18 cellular contexts compared by ENCODE assay signal in the genomic region with DNA sequence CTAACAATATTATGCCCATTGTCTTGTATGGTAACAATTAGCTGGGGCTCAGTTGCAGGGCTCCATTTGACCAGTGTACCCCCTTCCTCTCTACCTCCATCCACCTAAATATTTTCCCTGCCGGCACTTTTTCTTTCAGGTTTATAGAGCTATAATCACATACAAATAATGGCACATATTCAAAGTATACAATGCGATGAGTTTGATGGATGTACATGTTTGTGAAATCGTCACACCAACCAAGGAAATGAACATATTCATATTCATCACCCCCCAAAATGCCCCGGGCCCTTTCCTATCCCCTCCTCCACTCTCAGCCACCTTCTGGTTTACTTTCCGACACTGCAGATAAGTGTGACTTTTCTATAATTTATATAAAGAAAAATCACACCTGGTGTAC.
A peak's percentile ranks its signal among the peaks of the same experiment; 100 is the strongest.
DNase-seq lines count a peak whose midpoint lies in the region; ATAC-seq and TF ChIP-seq lines count a peak whose summit lies in the region.
"Had no signal": no experiment of that assay in that cellular context is flagged by ENCODE, and none has a peak within 500 bp of the region (broad histone marks: within the 10 kb centered on the region; RNA-seq: fewer than 3 reads in every experiment).

No MANE protein-coding gene starts in this region.

- H4K5ac ChIP-seq in IMR-90 (ENCODE audit: low read depth, low read length): no peak overlapping the region

- intact Hi-C loops in IMR-90 (cut with micrococcal nuclease) (no loop called here), prostate gland (cut with DNase I) (no loop called here), testis (cut with DNase I; ENCODE audit: low total_unique reads) (no loop called here)

- dilution Hi-C loops in IMR-90 (cut with HindIII; ENCODE audit: low sequenced_read_pairs, unreplicated experiment): no loop called here

- POLR2A ChIA-PET in IMR-90 (lab: Charles Lee; ENCODE audit: unreplicated experiment): no interaction called here

- no peak overlapping the region for H2AK9ac ChIP-seq in IMR-90 (replicated peaks; ENCODE audit: low read depth, low read length, poor library complexity)

- H3K4me3 ChIP-seq in IMR-90 (ENCODE audit: insufficient read depth, low read depth, low read length): no peak overlapping the region
- H3K4me3 ChIP-seq in prostate gland: no peak overlapping the region
- no peak overlapping the region for H3K4me3 ChIP-seq in testis
- H3K4me3 ChIP-seq: BLaER1, GM12878, GM23338 had no signal

- TF ChIP-seq POLR2A in IMR-90 (IDR thresholded peaks at IDR 0.05; ENCODE audit: low read depth, low read length): no peak
- TF ChIP-seq POLR2A in prostate gland (IDR thresholded peaks at IDR 0.05): no peak
- TF ChIP-seq POLR2A in testis (IDR thresholded peaks at IDR 0.05): no peak

- 0 out of 2 replicates have a peak, but pooled peaks cover 2% of the 10 kb centered on the region for H3K9me3 ChIP-seq in IMR-90 (ENCODE audit: control insufficient read depth, insufficient read depth, low read length)
- H3K9me3 ChIP-seq in prostate gland: no peaks in the 10 kb centered on the region
- H3K9me3 ChIP-seq in testis: no peaks in the 10 kb centered on the region
- H3K9me3 ChIP-seq: BLaER1, Caco-2 had no signal

- no CpG with 5 or more reads among the region's 5 CpGs for WGBS in IMR-90 (ENCODE audit: extremely low coverage in 2 of 2, insufficient read length in 1 of 2), 2 experiments
- WGBS in prostate gland: 30% methylated on average over 5 of the region's 5 CpGs
- WGBS in testis, 2 donors: 88 to 94% methylated on average over 5 of the region's 5 CpGs

- no peak overlapping the region for H2BK20ac ChIP-seq in IMR-90 (ENCODE audit: low read depth, low read length)

- H3K4ac ChIP-seq in IMR-90 (ENCODE audit: low read depth, low read length): no peak overlapping the region

- no peak overlapping the region for H3K18ac ChIP-seq in IMR-90 (ENCODE audit: low read depth, low read length)

- H3K36me3 ChIP-seq in IMR-90 (ENCODE audit: control insufficient read depth, insufficient read depth, low read length) (no peaks in the 10 kb centered on the region), prostate gland (no peaks in the 10 kb centered on the region), testis (ENCODE audit: low read depth, missing control alignments) (no peaks in the 10 kb centered on the region)
- H3K36me3 ChIP-seq: BLaER1 had no signal

- H3K14ac ChIP-seq in IMR-90 (replicated peaks; ENCODE audit: low read depth, low read length): no peak overlapping the region

- no peak for TF ChIP-seq RAD21 in IMR-90 (IDR thresholded peaks at IDR 0.05; ENCODE audit: low read length)

- H3K4me2 ChIP-seq in IMR-90 (ENCODE audit: low read depth, low read length): no peak overlapping the region
- H3K4me2 ChIP-seq: BLaER1, GM23338 had no signal

- H2BK120ac ChIP-seq in IMR-90 (ENCODE audit: low read depth, low read length): no peak overlapping the region

- no peak overlapping the region for H2AK5ac ChIP-seq in IMR-90 (ENCODE audit: low read depth, low read length)

- no TSS peak for BruUV-seq in IMR-90 (replicated peaks; lab: Mats Ljungman, UMichigan)

- ATAC-seq in IMR-90 (ENCODE audit: low read depth): no peak
- ATAC-seq: CD8-positive, alpha-beta T cell; GM12878; GM23338; HCT116 had no signal

- H2AFZ ChIP-seq in IMR-90 (replicated peaks; ENCODE audit: low read length, poor library complexity): no peak overlapping the region
- H2AFZ ChIP-seq: GM23338 had no signal

- H3K56ac ChIP-seq in IMR-90 (ENCODE audit: extremely low read depth, insufficient read depth, low read length): no peak overlapping the region

- H4K20me1 ChIP-seq in IMR-90 (ENCODE audit: insufficient read depth, low read length): no peaks in the 10 kb centered on the region
- H4K20me1 ChIP-seq: BLaER1 had no signal

- no peak overlapping the region for H4K8ac ChIP-seq in IMR-90 (ENCODE audit: low read depth in 2 of 2, low read length in 2 of 2)

- H3K9me1 ChIP-seq in IMR-90 (ENCODE audit: insufficient read depth, low read length): no peaks in the 10 kb centered on the region

- H3K27ac ChIP-seq in IMR-90 (ENCODE audit: insufficient read depth, low read length) (no peak overlapping the region), prostate gland (no peak overlapping the region), testis (no peak overlapping the region)
- H3K27ac ChIP-seq: 22Rv1, BLaER1 had no signal

- no peak overlapping the region for H4K91ac ChIP-seq in IMR-90 (ENCODE audit: insufficient read depth, low read depth, low read length)

- H3K4me1 ChIP-seq in IMR-90 (ENCODE audit: control insufficient read depth, insufficient read depth, low read length): no peaks in the 10 kb centered on the region; the same call in 1 of the 2 replicates
- H3K4me1 ChIP-seq in prostate gland (replicated peaks): peaks cover 4% of the 10 kb centered on the region
- H3K4me1 ChIP-seq in testis: no peaks in the 10 kb centered on the region
- H3K4me1 ChIP-seq: Caco-2 had no signal

- H3K9ac ChIP-seq in IMR-90 (ENCODE audit: low read depth, low read length): no peak overlapping the region
- H3K9ac ChIP-seq: BLaER1 had no signal

- H2BK15ac ChIP-seq in IMR-90 (ENCODE audit: low read depth, low read length): no peak overlapping the region

- CTCF ChIA-PET in IMR-90 (lab: Yijun Ruan, JAX): no interaction called here

- no peak overlapping the region for H2BK5ac ChIP-seq in IMR-90 (ENCODE audit: low read depth, low read length, poor library complexity, severe bottlenecking)

- no peak overlapping the region for H3K23ac ChIP-seq in IMR-90 (ENCODE audit: low read depth, low read length)

- H3K79me1 ChIP-seq in IMR-90 (ENCODE audit: low read depth in 1 of 2, low read length in 2 of 2): no peaks in the 10 kb centered on the region

- DNase-seq in NCI-H1417 (lab: John Stamatoyannopoulos, UW) (peak in 2 of 3 experiments; percentile 44 to 69), NCI-H1417 treated with DMSO at 0.1 percent for 48 hours (lab: John Stamatoyannopoulos, UW) (no peak), IMR-90 (no peak), NCI-H2081 treated with DMSO at 0.1 percent for 48 hours (lab: John Stamatoyannopoulos, UW) (peak; percentile 21), prostate gland (ENCODE audit: low spot score) (peak; percentile 13), testis (no peak), amniotic stem cell (lab: John Stamatoyannopoulos, UW) (no peak)
- DNase-seq: Caco-2; CD4-positive, CD25-positive, alpha-beta regulatory T cell; CD8-positive, alpha-beta T cell; DMS153; DND-41; H9 had no signal

- in situ Hi-C loops in IMR-90 (cut with MboI; ENCODE audit: low sequenced_read_pairs): no loop called here

- H3K27me3 ChIP-seq in IMR-90 (ENCODE audit: control insufficient read depth, insufficient read depth, low read length) (no peaks in the 10 kb centered on the region), prostate gland (replicated peaks; ENCODE audit: insufficient read depth) (no peaks in the 10 kb centered on the region), testis (no peaks in the 10 kb centered on the region)
- H3K27me3 ChIP-seq: BLaER1 had no signal

- TF ChIP-seq CTCF in IMR-90 (conservative IDR thresholded peaks at IDR 0.05; ENCODE audit: low read depth, low read length) (no peak), prostate gland (IDR thresholded peaks at IDR 0.05) (no peak), testis (IDR thresholded peaks at IDR 0.05) (no peak)

TF ChIP-seq in IMR-90, 13 proteins besides CTCF, POLR2A, EP300 and RAD21:
- no peak for TF ChIP-seq RFX5 (IDR thresholded peaks at IDR 0.05; ENCODE audit: low read depth, low read length)
- no peak for TF ChIP-seq NFE2L2 (IDR thresholded peaks at IDR 0.05; ENCODE audit: low read depth, low read length)
- no peak for TF ChIP-seq MAZ (IDR thresholded peaks at IDR 0.05; ENCODE audit: borderline replicate concordance, low read depth, low read length)
- peak; percentile 23; the same call in 1 of the 2 replicates for TF ChIP-seq CEBPB (IDR thresholded peaks at IDR 0.05; ENCODE audit: low read depth, low read length)
- no peak for TF ChIP-seq MXI1 (IDR thresholded peaks at IDR 0.05; ENCODE audit: borderline replicate concordance, low read depth, low read length)
- no peak for TF ChIP-seq MAFK (IDR thresholded peaks at IDR 0.05; ENCODE audit: low read depth, low read length)
TF ChIP-seq in IMR-90: peak in this region for 1.

Comparison
In these comparisons a context has a peak if more than half of its experiments do, and no peak if none do; other contexts are left out.
1. DNase-seq: peak in NCI-H1417 (2 of 3), NCI-H2081 treated with DMSO at 0.1 percent for 48 hours (single experiment) and prostate gland (single experiment); none in NCI-H1417 treated with DMSO at 0.1 percent for 48 hours (single experiment), IMR-90 (single experiment), testis (single experiment) and amniotic stem cell (single experiment).